ENCODE assay signal across 9 cellular contexts in genomic region chr14:92037989-92038388, GRCh38. TPM values are rescaled to one million over a fixed set of nuclear protein-coding genes. Genes with fewer than 3 reads are reported as not detected.
DNase-seq lines count a peak whose midpoint lies in the region; ATAC-seq and TF ChIP-seq lines count a peak whose summit lies in the region.
"Had no signal": no experiment of that assay in that cellular context is flagged by ENCODE, and none has a peak within 500 bp of the region (broad histone marks: within the 10 kb centered on the region; RNA-seq: fewer than 3 reads in every experiment).

No MANE protein-coding gene starts in this region.

- no peaks in the 10 kb centered on the region for H3F3A ChIP-seq in PC-3 (ENCODE audit: low read length, unreplicated experiment)

- H3K4me2 ChIP-seq in DND-41 (ENCODE audit: insufficient read depth, low read length) (peak overlapping the region; percentile 82), PC-3 (ENCODE audit: low read length) (peak overlapping the region; percentile 92)

- no peaks in the 10 kb centered on the region for H3K27me3 ChIP-seq in DND-41 (ENCODE audit: insufficient read depth, low read length, poor library complexity)
- no peaks in the 10 kb centered on the region for H3K27me3 ChIP-seq in PC-3 (ENCODE audit: low read length)
- no peaks in the 10 kb centered on the region for H3K27me3 ChIP-seq in endocrine pancreas (ENCODE audit: control insufficient read depth, insufficient read depth, low read length)
- no peaks in the 10 kb centered on the region for H3K27me3 ChIP-seq in ovary

- no peak for DNase-seq in DND-41
- DNase-seq in PC-3, result peak; percentile 6
- DNase-seq in ovary, result no peak
- no peak for DNase-seq in NCI-H2196 (lab: John Stamatoyannopoulos, UW; ENCODE audit: unreplicated experiment)
- DNase-seq in NCI-H510A treated with DMSO at 0.1 percent for 48 hours (lab: John Stamatoyannopoulos, UW), result no peak
- DNase-seq in NCI-H2227 treated with DMSO at 0.1 percent for 48 hours (lab: John Stamatoyannopoulos, UW), result no peak
- DNase-seq: NCI-H146 had no signal

- intact Hi-C loops in PC-3 (cut with micrococcal nuclease) (loop anchor here (2.0 kb wide), 1 partner anchor 57 kb away; no protein-coding TSS in a partner anchor), ovary (cut with DNase I) (no loop called here)

- 14 to 28% (median 16%) methylated on average over 3 of the region's 3 CpGs for WGBS in ovary, 3 donors

- H3K4me1 ChIP-seq in DND-41 (ENCODE audit: insufficient read depth, low read length) (peaks cover 39% of the 10 kb centered on the region), PC-3 (ENCODE audit: insufficient read depth, low read length) (peaks cover 18% of the 10 kb centered on the region), endocrine pancreas (ENCODE audit: control insufficient read depth, insufficient read depth, low read length) (peaks cover 6% of the 10 kb centered on the region), ovary (ENCODE audit: insufficient read depth) (peaks cover 8% of the 10 kb centered on the region)

- no peak for TF ChIP-seq EP300 in ovary (IDR thresholded peaks at IDR 0.05)

- BruUV-seq in PC-3 (replicated peaks; lab: Mats Ljungman, UMichigan), result no TSS peak

- TF ChIP-seq POLR2A in ovary (IDR thresholded peaks at IDR 0.05), result no peak

- H3K36me3 ChIP-seq in DND-41 (ENCODE audit: insufficient read depth, low read length), result peaks cover 17% of the 10 kb centered on the region
- no peaks in the 10 kb centered on the region for H3K36me3 ChIP-seq in PC-3 (ENCODE audit: low read depth, low read length)
- no peaks in the 10 kb centered on the region for H3K36me3 ChIP-seq in endocrine pancreas (ENCODE audit: control insufficient read depth, insufficient read depth, low read length)
- no peaks in the 10 kb centered on the region for H3K36me3 ChIP-seq in ovary

- H3K27ac ChIP-seq in DND-41 (ENCODE audit: low read length) (0 out of 2 replicates have a peak overlapping the region, but pooled peaks have one; percentile 4), PC-3 (ENCODE audit: low read length) (no peak overlapping the region), ovary (no peak overlapping the region)

- ATAC-seq in DND-41 (ENCODE audit: insufficient read depth, low read depth), result no peak
- ATAC-seq in PC-3, result no peak
- no peak for ATAC-seq in HG03432 (IDR thresholded peaks at IDR 0.05; ENCODE audit: unreplicated experiment)

- no peak overlapping the region for H2AFZ ChIP-seq in DND-41 (ENCODE audit: low read depth, low read length)
- H2AFZ ChIP-seq in PC-3 (ENCODE audit: low read length), result no peak overlapping the region

- H3K9me2 ChIP-seq in PC-3 (replicated peaks; ENCODE audit: low read length), result no peaks in the 10 kb centered on the region

- POLR2A ChIA-PET in PC-3 (lab: Charles Lee; ENCODE audit: unreplicated experiment), result no interaction called here

- H3K9ac ChIP-seq in DND-41 (ENCODE audit: low read depth, low read length) (peak overlapping the region; percentile 90; the same call in 1 of the 2 replicates), PC-3 (ENCODE audit: low read length) (peak overlapping the region; percentile 96; the same call in 1 of the 2 replicates), endocrine pancreas (ENCODE audit: control insufficient read depth, insufficient read depth, low read length) (peak overlapping the region; percentile 30)

- H3K4me3 ChIP-seq in DND-41 (ENCODE audit: low read depth in 1 of 2, low read length in 2 of 2), result peak overlapping the region in 1 of 2 experiments; percentile 93; a peak in 2 of 4 replicates
- H3K4me3 ChIP-seq in PC-3 (ENCODE audit: low read length), result peak overlapping the region; percentile 92
- H3K4me3 ChIP-seq in endocrine pancreas (ENCODE audit: control insufficient read depth, insufficient read depth, low read length), result peak overlapping the region; percentile 97
- peak overlapping the region; percentile 63 for H3K4me3 ChIP-seq in ovary

- CTCF ChIA-PET in PC-3 (lab: Charles Lee), result interaction anchor here (0.5 kb wide), 1 partner anchor 1161 kb away, joined by 6 read pairs; no protein-coding TSS in a partner anchor

- H3K79me2 ChIP-seq in DND-41 (ENCODE audit: insufficient read depth, low read length), result peaks cover 77% of the 10 kb centered on the region
- H3K79me2 ChIP-seq in PC-3 (ENCODE audit: low read length), result peaks cover 61% of the 10 kb centered on the region

- TF ChIP-seq CTCF in DND-41 (IDR thresholded peaks at IDR 0.05; ENCODE audit: borderline replicate concordance, extremely low read depth, low read length, poor library complexity, severe bottlenecking) (no peak), PC-3 (conservative IDR thresholded peaks at IDR 0.05; ENCODE audit: low read depth, low read length) (no peak), ovary (IDR thresholded peaks at IDR 0.05) (no peak)

- H4K20me1 ChIP-seq in DND-41 (ENCODE audit: insufficient read depth, low read length), result peaks cover 27% of the 10 kb centered on the region; the same call in 1 of the 2 replicates
- peaks cover 8% of the 10 kb centered on the region; the same call in 1 of the 2 replicates for H4K20me1 ChIP-seq in PC-3 (ENCODE audit: low read length)

- no peaks in the 10 kb centered on the region for H3K9me3 ChIP-seq in DND-41 (ENCODE audit: insufficient read depth, low read length, severe bottlenecking)
- no peaks in the 10 kb centered on the region for H3K9me3 ChIP-seq in PC-3 (ENCODE audit: low read length)
- H3K9me3 ChIP-seq in endocrine pancreas (ENCODE audit: control insufficient read depth, low read length), result no peaks in the 10 kb centered on the region
- no peaks in the 10 kb centered on the region for H3K9me3 ChIP-seq in ovary

RNA-seq across cellular contexts. Expression of gene TRIP11, which starts 1.9 kb away (rescaled TPM):
- total RNA-seq in PC-3 (2014; rRNA removed) (9.6 and 14.3 TPM in 2 replicates), ovary (10 to 100 TPM; 19.3 to 63.8 (median 51.3) TPM)
- polyA plus RNA-seq in ovary, result 10 to 100 TPM in 1 of 2 donors, 1 to 10 TPM in 1; 7.3 to 13.3 TPM

Comparison
In these comparisons a context has a peak if more than half of its experiments do, and no peak if none do; other contexts are left out.
1. H3K9ac ChIP-seq: peak in every context shown above with its lines; median percentile 96 in PC-3; 90 in DND-41; 30 in endocrine pancreas.